ENCODE assay signal across 8 cellular contexts in genomic region chr22:23070418-23071162, GRCh38. TPM values are rescaled to one million over a fixed set of nuclear protein-coding genes. Genes with fewer than 3 reads are reported as not detected.
DNase-seq lines count a peak whose midpoint lies in the region; ATAC-seq and TF ChIP-seq lines count a peak whose summit lies in the region.

Gene GNAZ (plus strand): TSS chr22:23070519. CDS start chr22:23095696, 25,177 bp downstream.

- no peak within 1 kb of the TSS for H3K27ac ChIP-seq in right lobe of liver

- no peaks in the 10 kb centered on the region for H3K36me3 Mint-ChIP-seq in chondrocyte (ENCODE audit: low read depth)
- H3K36me3 Mint-ChIP-seq in stimulated activated naive CD8-positive, alpha-beta T cell treated with anti-CD3 and anti-CD28 coated beads, Interleukin-15, Interleukin-2, amounts not matched to agents 100 ng/mL and 50 ng/mL, for 24 hours (ENCODE audit: low read depth): no peaks in the 10 kb centered on the region

- peaks cover 14% of the 10 kb centered on the region for H3K4me1 Mint-ChIP-seq in chondrocyte (ENCODE audit: low read depth)
- peaks cover 8% of the 10 kb centered on the region for H3K4me1 Mint-ChIP-seq in stimulated activated naive CD8-positive, alpha-beta T cell treated with anti-CD3 and anti-CD28 coated beads, Interleukin-15, Interleukin-2, amounts not matched to agents 100 ng/mL and 50 ng/mL, for 24 hours (ENCODE audit: low read depth)

- ATAC-seq in HG02588 (IDR thresholded peaks at IDR 0.05; ENCODE audit: unreplicated experiment) (peak; percentile 31), right lobe of liver (no peak)

- 3% methylated on average over 6 of the region's 83 CpGs for WGBS in right lobe of liver (ENCODE audit: insufficient coverage, low coverage, low lambda C conversion rate, missing lambda C conversion rate)

- H3K36me3 ChIP-seq in right lobe of liver: no peaks in the 10 kb centered on the region

- H3K4me1 ChIP-seq in right lobe of liver: peaks cover 0 to 5% (median 0%) of the 10 kb centered on the region in 4 donors

- H3K27me3 Mint-ChIP-seq in chondrocyte (ENCODE audit: low read depth): peaks cover 3% of the 10 kb centered on the region
- H3K27me3 Mint-ChIP-seq in stimulated activated naive CD8-positive, alpha-beta T cell treated with anti-CD3 and anti-CD28 coated beads, Interleukin-15, Interleukin-2, amounts not matched to agents 100 ng/mL and 50 ng/mL, for 24 hours: peaks cover 28% of the 10 kb centered on the region

- TF ChIP-seq CTCF in chondrocyte (IDR thresholded peaks at IDR 0.05) (peak; percentile 19), right lobe of liver (IDR thresholded peaks at IDR 0.05) (no peak)

- DNase-seq in SK-N-DZ (ENCODE audit: low spot score) (peak; percentile 51), chondrocyte (ENCODE audit: low spot score) (peak; percentile 86), right lobe of liver (peak; percentile 32 to 56 (median 47)), NK-92 (lab: John Stamatoyannopoulos, UW; ENCODE audit: unreplicated experiment) (no peak), erythroblast (lab: John Stamatoyannopoulos, UW) (no peak)

- intact Hi-C loops in right lobe of liver (cut with DNase I): no loop called here

- H3K4me3 Mint-ChIP-seq in chondrocyte (ENCODE audit: unreplicated experiment): peak within 1 kb of the TSS; percentile 77
- H3K4me3 Mint-ChIP-seq in stimulated activated naive CD8-positive, alpha-beta T cell treated with anti-CD3 and anti-CD28 coated beads, Interleukin-15, Interleukin-2, amounts not matched to agents 100 ng/mL and 50 ng/mL, for 24 hours: peak within 1 kb of the TSS; percentile 80

- no peaks in the 10 kb centered on the region for H3K9me3 Mint-ChIP-seq in chondrocyte (ENCODE audit: low read depth)
- no peaks in the 10 kb centered on the region for H3K9me3 Mint-ChIP-seq in stimulated activated naive CD8-positive, alpha-beta T cell treated with anti-CD3 and anti-CD28 coated beads, Interleukin-15, Interleukin-2, amounts not matched to agents 100 ng/mL and 50 ng/mL, for 24 hours

- H3K4me3 ChIP-seq in GM08714 (ENCODE audit: low read length): peak within 1 kb of the TSS; percentile 35
- peak within 1 kb of the TSS; percentile 47 to 61 (median 50) for H3K4me3 ChIP-seq in right lobe of liver

- peak within 1 kb of the TSS; percentile 54 for H3K27ac Mint-ChIP-seq in chondrocyte (ENCODE audit: unreplicated experiment)
- peak within 1 kb of the TSS; percentile 76 for H3K27ac Mint-ChIP-seq in stimulated activated naive CD8-positive, alpha-beta T cell treated with anti-CD3 and anti-CD28 coated beads, Interleukin-15, Interleukin-2, amounts not matched to agents 100 ng/mL and 50 ng/mL, for 24 hours

- H3K9me3 ChIP-seq in right lobe of liver: no peaks in the 10 kb centered on the region

- no peaks in the 10 kb centered on the region for H3K27me3 ChIP-seq in right lobe of liver

- no peak for TF ChIP-seq POLR2A in right lobe of liver (IDR thresholded peaks at IDR 0.05)
- TF ChIP-seq POLR2A in erythroblast (IDR thresholded peaks at IDR 0.05; ENCODE audit: low read length): no peak

RNA-seq across cellular contexts. Expression of gene GNAZ, which starts in this region (rescaled TPM):
- 21.4 and 22.8 TPM in 2 replicates for polyA plus RNA-seq in SK-N-DZ (2014; cell fraction: cytosol; rRNA removed)
- 19.9 and 21.1 TPM in 2 replicates for polyA plus RNA-seq in SK-N-DZ (2014; cell fraction: nucleus; rRNA removed)
- 3.9 to 4.9 TPM (median 4.5 TPM) in 3 replicates for total RNA-seq in chondrocyte
- 1 to 10 TPM in 2 of 6 experiments, under 1 TPM in 4; 0.15 to 1.5 (median 0.53) TPM for total RNA-seq in right lobe of liver

Comparison
In these comparisons a context has a peak if more than half of its experiments do, and no peak if none do; other contexts are left out.
1. DNase-seq: peak in SK-N-DZ (single experiment), chondrocyte (single experiment) and right lobe of liver (3 of 3); none in NK-92 (single experiment) and erythroblast (0 of 2).